In the genomic region with DNA sequence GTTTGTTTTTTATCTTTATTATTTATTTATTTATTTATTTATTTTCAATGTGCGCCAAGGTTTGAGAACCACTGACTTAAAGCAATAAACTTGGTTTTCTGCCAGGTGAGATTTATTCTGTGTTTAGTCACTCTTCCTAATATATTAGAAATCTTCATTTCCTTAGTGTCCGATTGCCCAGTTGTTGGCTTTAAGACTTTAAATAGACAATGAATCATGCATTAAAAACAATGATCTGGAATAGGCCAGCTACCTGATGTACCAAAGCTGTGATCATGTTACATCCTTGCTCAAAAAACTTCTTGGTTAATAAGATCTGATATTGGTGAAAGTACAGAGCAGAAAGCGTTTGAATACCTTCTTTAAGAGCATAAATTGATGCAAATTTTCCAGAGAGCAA, we compare ENCODE assay signal across 24 cellular contexts. TPM values are rescaled to one million over a fixed set of nuclear protein-coding genes. Genes with fewer than 3 reads are reported as not detected.
DNase-seq lines count a peak whose midpoint lies in the region; ATAC-seq and TF ChIP-seq lines count a peak whose summit lies in the region.
"Had no signal": no experiment of that assay in that cellular context is flagged by ENCODE, and none has a peak within 500 bp of the region (broad histone marks: within the 10 kb centered on the region; RNA-seq: fewer than 3 reads in every experiment).

No MANE protein-coding gene starts in this region.

- peaks cover 29% of the 10 kb centered on the region for H3F3A ChIP-seq in SK-N-SH (replicated peaks; ENCODE audit: insufficient read depth)

- H3K27ac ChIP-seq in HCT116 (ENCODE audit: low read depth, low read length) = no peak overlapping the region
- peak overlapping the region in 1 of 2 experiments; percentile 63; a peak in 2 of 4 replicates for H3K27ac ChIP-seq in SK-N-SH (ENCODE audit: low read depth in 2 of 2, low read length in 1 of 2)
- no peak overlapping the region for H3K27ac ChIP-seq in upper lobe of right lung
- H3K27ac ChIP-seq: coronary artery, left ventricle myocardium inferior, sigmoid colon, stomach had no signal

- peak in 1 of 2 experiments; percentile 44; a peak in 1 of 4 replicates for TF ChIP-seq EP300 in SK-N-SH (IDR thresholded peaks at IDR 0.05; ENCODE audit: borderline replicate concordance in 1 of 2, low read depth in 1 of 2, low read length in 1 of 2)

- H3K36me3 ChIP-seq in HCT116 (ENCODE audit: control insufficient read depth in 1 of 2, insufficient read depth in 2 of 2, low read length in 2 of 2) (no peaks in the 10 kb centered on the region), SK-N-SH (replicated peaks in 1 of 2; ENCODE audit: control insufficient read depth in 1 of 2, insufficient read depth in 2 of 2, low read length in 1 of 2) (no peaks in the 10 kb centered on the region), upper lobe of right lung (no peaks in the 10 kb centered on the region)
- H3K36me3 ChIP-seq: left ventricle myocardium inferior, sigmoid colon, stomach had no signal

- TF ChIP-seq RAD21 in HCT116 (IDR thresholded peaks at IDR 0.05; ENCODE audit: low read depth) (no peak), SK-N-SH (IDR thresholded peaks at IDR 0.05; ENCODE audit: low read length) (no peak)

- H4K20me1 ChIP-seq in HCT116 (ENCODE audit: insufficient read depth) = no peaks in the 10 kb centered on the region
- no peaks in the 10 kb centered on the region for H4K20me1 ChIP-seq in SK-N-SH (ENCODE audit: insufficient read depth)

- H3K4me1 Mint-ChIP-seq in activated T-cell treated with anti-CD3 and anti-CD28 coated beads, Interleukin-2, amount 50 U/mL, for 4 hours (ENCODE audit: low read depth) = peaks cover 1% of the 10 kb centered on the region
- H3K4me1 Mint-ChIP-seq: B cell, T-helper 17 cell had no signal

- H3K4me3 Mint-ChIP-seq in activated T-cell treated with anti-CD3 and anti-CD28 coated beads, Interleukin-2, amount 50 U/mL, for 4 hours = no peak overlapping the region
- H3K4me3 Mint-ChIP-seq: activated CD4-positive, alpha-beta memory T cell treated with anti-CD3 and anti-CD28 coated beads, Interleukin-2, amount 10 ng/mL, durations not matched to agents 7 days and 5 days; B cell; T-helper 17 cell had no signal

- no peaks in the 10 kb centered on the region for H3K9me3 ChIP-seq in HCT116 (ENCODE audit: control insufficient read depth in 1 of 2, insufficient read depth in 1 of 2, low read depth in 1 of 2, low read length in 2 of 2)
- H3K9me3 ChIP-seq in SK-N-SH = 0 out of 2 replicates have a peak, but pooled peaks cover 6% of the 10 kb centered on the region
- no peaks in the 10 kb centered on the region for H3K9me3 ChIP-seq in upper lobe of right lung

- H3K9me2 ChIP-seq in HCT116 (ENCODE audit: insufficient read depth) (no peaks in the 10 kb centered on the region; the same call in 1 of the 2 replicates), SK-N-SH (no peaks in the 10 kb centered on the region)

- TF ChIP-seq CTCF in HCT116 (IDR thresholded peaks at IDR 0.05 in 2 of 3, conservative IDR thresholded peaks at IDR 0.05 in 1 of 3; ENCODE audit: borderline replicate concordance in 1 of 3, insufficient read depth in 1 of 3, low read depth in 2 of 3, low read length in 2 of 3) (no peak), SK-N-SH (IDR thresholded peaks at IDR 0.05) (no peak), fibroblast of mammary gland (conservative IDR thresholded peaks at IDR 0.05; ENCODE audit: control insufficient read depth, insufficient read depth, low read depth, low read length) (no peak), upper lobe of right lung (IDR thresholded peaks at IDR 0.05) (no peak)

- DNase-seq in HCT116 (ENCODE audit: low read depth, low spot score) (no peak), SK-N-SH (no peak), fibroblast of mammary gland (ENCODE audit: low read depth) (peak; percentile 83), skeletal muscle cell (ENCODE audit: low read depth) (peak; percentile 47), upper lobe of right lung (no peak)
- DNase-seq in activated T-cell treated with anti-CD3 and anti-CD28 coated beads, Interleukin-2, amount 50 U/mL, for 4 hours = no peak
- DNase-seq: activated CD4-positive, alpha-beta memory T cell treated with anti-CD3 and anti-CD28 coated beads, Interleukin-2, amount 10 ng/mL, durations not matched to agents 7 days and 5 days; activated naive CD4-positive, alpha-beta T cell treated with anti-CD3 and anti-CD28 coated beads, Interleukin-2, amount 50 U/mL, for 16 hours; activated T-cell treated with anti-CD3 and anti-CD28 coated beads, Interleukin-2, amount 50 U/mL, for 1 hour; GDM1; glutamatergic neuron; left ventricle myocardium inferior; NCI-H1092 treated with DMSO at 0.1 percent for 48 hours; NCI-H2107; NCI-H526; occipital lobe; sigmoid colon; stomach; T-helper 17 cell had no signal

- H3K9ac ChIP-seq in HCT116 (ENCODE audit: low read length) (peak overlapping the region; percentile 16; the same call in 1 of the 2 replicates), SK-N-SH (no peak overlapping the region)

- H3K79me2 ChIP-seq in HCT116 (ENCODE audit: insufficient read depth, low read length) = no peaks in the 10 kb centered on the region
- no peaks in the 10 kb centered on the region for H3K79me2 ChIP-seq in SK-N-SH (ENCODE audit: insufficient read depth)

- H3K9me3 Mint-ChIP-seq in activated T-cell treated with anti-CD3 and anti-CD28 coated beads, Interleukin-2, amount 50 U/mL, for 4 hours = peaks cover 14% of the 10 kb centered on the region
- H3K9me3 Mint-ChIP-seq: activated CD4-positive, alpha-beta memory T cell treated with anti-CD3 and anti-CD28 coated beads, Interleukin-2, amount 10 ng/mL, durations not matched to agents 7 days and 5 days had no signal

- H3K36me3 Mint-ChIP-seq in activated T-cell treated with anti-CD3 and anti-CD28 coated beads, Interleukin-2, amount 50 U/mL, for 4 hours (ENCODE audit: insufficient read depth) = peaks cover 3% of the 10 kb centered on the region

- no peak overlapping the region for H3K4me3 ChIP-seq in HCT116 (replicated peaks in 1 of 2; ENCODE audit: low read depth in 1 of 2, low read length in 2 of 2)
- no peak overlapping the region for H3K4me3 ChIP-seq in SK-N-SH (ENCODE audit: low read depth in 2 of 2, low read length in 1 of 2)
- H3K4me3 ChIP-seq in fibroblast of mammary gland (ENCODE audit: control insufficient read depth, low read depth, low read length) = no peak overlapping the region
- no peak overlapping the region for H3K4me3 ChIP-seq in skeletal muscle cell (ENCODE audit: low read depth, low read length)
- H3K4me3 ChIP-seq in upper lobe of right lung = no peak overlapping the region
- H3K4me3 ChIP-seq: coronary artery, GM12878, left ventricle myocardium inferior, sigmoid colon, stomach had no signal

- RAD21 ChIA-PET in HCT116 (lab: Charles Lee; ENCODE audit: low non-redundant PET in 1 of 2, low total read pairs in 2 of 2, uncharacterized antibody in 2 of 2, unreplicated experiment in 2 of 2) = no interaction called here

- H3K27me3 ChIP-seq in HCT116 (ENCODE audit: insufficient read depth, low read length) (no peaks in the 10 kb centered on the region), SK-N-SH (ENCODE audit: insufficient read depth) (no peaks in the 10 kb centered on the region), upper lobe of right lung (no peaks in the 10 kb centered on the region)
- H3K27me3 ChIP-seq: sigmoid colon, stomach had no signal

- H3K4me2 ChIP-seq in HCT116 (ENCODE audit: low read length) = peak overlapping the region; percentile 47
- no peak overlapping the region; the same call in 1 of the 2 replicates for H3K4me2 ChIP-seq in SK-N-SH

- intact Hi-C loops in HCT116 (cut with micrococcal nuclease) = loop anchor here (5.0 kb wide), 1 partner anchor 48 kb away; no protein-coding TSS in a partner anchor
- intact Hi-C loops in upper lobe of right lung (cut with DNase I) = no loop called here

- ATAC-seq in HCT116 = no peak
- ATAC-seq in GM21723 (IDR thresholded peaks at IDR 0.05; ENCODE audit: unreplicated experiment) = no peak
- ATAC-seq in upper lobe of right lung = no peak
- no peak for ATAC-seq in activated T-cell treated with anti-CD3 and anti-CD28 coated beads, Interleukin-2, amount 50 U/mL, for 4 hours
- ATAC-seq in HG03460 (IDR thresholded peaks at IDR 0.05; ENCODE audit: unreplicated experiment) = no peak
- ATAC-seq: GM12878, T-helper 17 cell had no signal

- BruUV-seq in HCT116 (replicated peaks; lab: Mats Ljungman, UMichigan) = no TSS peak

- WGBS in SK-N-SH (ENCODE audit: low lambda C conversion rate) = 44% methylated on average over 3 of the region's 3 CpGs

- CTCF ChIA-PET in HCT116 (lab: Charles Lee) = no interaction called here
- CTCF ChIA-PET in SK-N-SH (lab: Yijun Ruan, JAX) = interaction anchor here (0.7 kb wide), 1 partner anchor 209 kb away, joined by 3 read pairs; no protein-coding TSS in a partner anchor

- POLR2A ChIA-PET in HCT116 (lab: Charles Lee) (no interaction called here), SK-N-SH (lab: Yijun Ruan, JAX) (no interaction called here)

- H2AFZ ChIP-seq in HCT116 (ENCODE audit: low read depth, low read length, poor library complexity, severe bottlenecking) (peak overlapping the region; percentile 66), SK-N-SH (ENCODE audit: low read depth) (no peak overlapping the region)

- H3K27me3 Mint-ChIP-seq in activated T-cell treated with anti-CD3 and anti-CD28 coated beads, Interleukin-2, amount 50 U/mL, for 4 hours (ENCODE audit: low read depth) = peaks cover 1% of the 10 kb centered on the region
- H3K27me3 Mint-ChIP-seq: activated CD4-positive, alpha-beta memory T cell treated with anti-CD3 and anti-CD28 coated beads, Interleukin-2, amount 10 ng/mL, durations not matched to agents 7 days and 5 days; B cell; T-helper 17 cell had no signal

- peaks cover 12 to 47% of the 10 kb centered on the region in 2 experiments for H3K4me1 ChIP-seq in HCT116 (ENCODE audit: control insufficient read depth in 1 of 2, insufficient read depth in 2 of 2, low read length in 2 of 2)
- 0 out of 4 replicates have a peak, but pooled peaks cover 0 to 5% of the 10 kb centered on the region in 2 experiments for H3K4me1 ChIP-seq in SK-N-SH (ENCODE audit: control insufficient read depth in 1 of 2, insufficient read depth in 2 of 2, low read depth in 1 of 2, low read length in 1 of 2)
- no peaks in the 10 kb centered on the region for H3K4me1 ChIP-seq in upper lobe of right lung
- H3K4me1 ChIP-seq: left ventricle myocardium inferior, sigmoid colon had no signal

- no peak for TF ChIP-seq POLR2A in HCT116 (IDR thresholded peaks at IDR 0.05; ENCODE audit: borderline replicate concordance, extremely low read depth, insufficient read depth, insufficient read length)

TF ChIP-seq in HCT116, 20 proteins besides CTCF, POLR2A, EP300 and RAD21 (continues in another document):
- peak; percentile 33; the same call in 1 of the 2 replicates for TF ChIP-seq SP1 (IDR thresholded peaks at IDR 0.05; ENCODE audit: low read depth)

TF ChIP-seq in SK-N-SH, 30 proteins besides CTCF, POLR2A, EP300 and RAD21 (continues in another document):
- TF ChIP-seq NRF1 (IDR thresholded peaks at IDR 0.05; ENCODE audit: low read depth, low read length) = no peak

RNA-seq across cellular contexts. Expression of a gene that starts 52.1 kb away (rescaled TPM):
- total RNA-seq in HCT116 (2021; ENCODE audit: unreplicated experiment) = 57.4 TPM
- 10.5 and 11.8 TPM in 2 replicates for polyA plus RNA-seq in HCT116 (2012)
- 10.3 and 14.0 TPM in 2 replicates for polyA plus RNA-seq in SK-N-SH (2012; rRNA removed)
- 16.0 and 18.2 TPM in 2 replicates for polyA plus RNA-seq in SK-N-SH (2012; cell fraction: cytosol; rRNA removed)
- 8.0 and 21.9 TPM in 2 replicates for polyA plus RNA-seq in SK-N-SH (2012; cell fraction: nucleus; rRNA removed)
- total RNA-seq in upper lobe of right lung = 67.0 TPM
- 10 to 100 TPM; 27.6 to 33.3 (median 28.2) TPM for total RNA-seq in activated T-cell treated with anti-CD3 and anti-CD28 coated beads, Interleukin-2, amount 50 U/mL, for 4 hours

Comparison
In these comparisons a context has a peak if more than half of its experiments do, and no peak if none do; other contexts are left out.
1. DNase-seq: peak in fibroblast of mammary gland (single experiment) and skeletal muscle cell (single experiment); none in HCT116 (single experiment), SK-N-SH (single experiment), upper lobe of right lung (single experiment) and activated T-cell treated with anti-CD3 and anti-CD28 coated beads, Interleukin-2, amount 50 U/mL, for 4 hours (single experiment).